ENCODE assay signal across 8 cellular contexts in the genomic region with DNA sequence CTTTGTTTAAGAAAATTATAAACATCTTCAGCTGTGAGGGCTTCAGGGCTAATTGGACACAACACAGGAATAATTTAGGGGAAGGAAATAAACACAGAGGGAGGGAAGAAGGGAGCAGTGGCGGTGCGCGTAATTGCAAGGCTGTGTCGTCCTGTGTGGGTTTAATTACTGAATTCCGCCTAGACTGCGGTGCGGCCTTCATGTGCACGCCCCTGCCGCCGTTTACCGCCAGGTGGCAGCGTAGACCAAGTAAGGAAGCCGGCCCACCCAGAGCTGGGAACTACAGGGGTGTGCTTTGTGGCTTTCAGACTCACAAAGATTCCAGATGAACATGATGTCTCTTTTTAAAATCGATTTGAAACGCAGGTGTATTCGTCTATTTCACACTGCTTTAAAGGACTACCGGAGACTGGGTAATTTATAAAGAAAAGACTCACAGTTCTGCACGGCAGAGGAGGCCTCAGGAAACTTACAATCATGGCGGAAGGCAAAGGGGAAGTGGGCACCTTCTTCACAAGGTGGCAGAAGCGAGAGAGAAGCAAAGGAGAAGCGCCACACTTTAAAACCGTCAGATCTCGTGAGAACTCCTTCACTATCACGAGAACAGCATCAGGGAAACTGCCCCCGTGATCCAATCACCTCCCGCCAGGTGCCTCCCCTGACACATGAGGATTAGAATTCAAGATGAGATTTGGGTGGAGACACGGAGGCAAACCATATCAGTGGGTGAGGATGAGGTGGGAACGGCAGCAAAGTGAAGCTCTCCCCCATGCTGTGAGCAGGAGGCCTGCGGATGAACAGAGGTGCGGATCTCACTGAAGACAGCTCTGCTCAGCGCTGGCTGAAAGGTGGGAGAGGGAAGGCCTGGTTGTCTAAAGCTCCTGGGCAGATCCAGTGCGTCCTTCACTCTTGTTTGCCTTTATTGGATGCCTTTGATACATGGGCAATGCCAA.
A peak's percentile ranks its signal among the peaks of the same experiment; 100 is the strongest.
DNase-seq lines count a peak whose midpoint lies in the region; ATAC-seq and TF ChIP-seq lines count a peak whose summit lies in the region.

No MANE protein-coding gene starts in this region.

- peak; percentile 11 for TF ChIP-seq POLR2A in ovary (IDR thresholded peaks at IDR 0.05)

- H3K27ac ChIP-seq in ovary: no peak overlapping the region

- H3K36me3 ChIP-seq in ovary: no peaks in the 10 kb centered on the region

- intact Hi-C loops in ovary (cut with DNase I): loop anchor here (2.0 to 10.0 kb wide), 4 partner anchors 120 to 222 kb away; no protein-coding TSS in a partner anchor

- H3K4me1 ChIP-seq in ovary (ENCODE audit: insufficient read depth): no peaks in the 10 kb centered on the region

- ATAC-seq in GM21367 (IDR thresholded peaks at IDR 0.05; ENCODE audit: unreplicated experiment): peak; percentile 99

- 36 to 39% (median 37%) methylated on average over 32 of the region's 32 CpGs for WGBS in ovary, 3 donors

- no peak overlapping the region for H3K4me3 ChIP-seq in ovary

- H3K27me3 Mint-ChIP-seq in type B pancreatic cell: peaks cover 37% of the 10 kb centered on the region

- no peak for TF ChIP-seq EP300 in ovary (IDR thresholded peaks at IDR 0.05)

- DNase-seq in DMS153 treated with DMSO at 0.1 percent for 48 hours (lab: John Stamatoyannopoulos, UW; ENCODE audit: unreplicated experiment): peak; percentile 6
- DNase-seq in HT-29 (ENCODE audit: low spot score): peak; percentile 87
- peak; percentile 74 for DNase-seq in RPMI8226
- DNase-seq in activated effector memory CD4-positive, alpha-beta T cell treated with anti-CD3 and anti-CD28 coated beads, Interleukin-2, amount 50 U/mL, for 16 hours: peak; percentile 86
- peak; percentile 60 for DNase-seq in foreskin melanocyte
- peak; percentile 76 to 93 (median 90) for DNase-seq in ovary
- DNase-seq in type B pancreatic cell (ENCODE audit: extremely low spot score, unreplicated experiment): peak; percentile 79

- no peaks in the 10 kb centered on the region for H3K9me3 ChIP-seq in ovary

- peaks cover 9% of the 10 kb centered on the region for H3K9me3 Mint-ChIP-seq in type B pancreatic cell

- H3K27me3 ChIP-seq in ovary: no peaks in the 10 kb centered on the region

- peaks cover 13% of the 10 kb centered on the region for H3K4me1 Mint-ChIP-seq in type B pancreatic cell (ENCODE audit: unreplicated experiment)

- H3K4me3 Mint-ChIP-seq in type B pancreatic cell: no peak overlapping the region

- H3K27ac Mint-ChIP-seq in type B pancreatic cell: no peak overlapping the region

- no peaks in the 10 kb centered on the region for H3K36me3 Mint-ChIP-seq in type B pancreatic cell

- TF ChIP-seq CTCF in ovary (IDR thresholded peaks at IDR 0.05) (peak; percentile 55 to 93 (median 92)), type B pancreatic cell (conservative IDR thresholded peaks at IDR 0.05) (peak; percentile 96)

Comparison
In these comparisons a context has a peak if more than half of its experiments do, and no peak if none do; other contexts are left out.
1. DNase-seq: peak in every context shown above with its lines; median percentile 90 in ovary; 87 in HT-29; 86 in activated effector memory CD4-positive, alpha-beta T cell treated with anti-CD3 and anti-CD28 coated beads, Interleukin-2, amount 50 U/mL, for 16 hours; 79 in type B pancreatic cell; 74 in RPMI8226; 60 in foreskin melanocyte; 6 in DMS153 treated with DMSO at 0.1 percent for 48 hours.